Comparison of ENCODE assay signal across 21 cellular contexts in genomic region chr5:52504584-52505240, GRCh38.
DNase-seq lines count a peak whose midpoint lies in the region; ATAC-seq and TF ChIP-seq lines count a peak whose summit lies in the region.
"Had no signal": no experiment of that assay in that cellular context is flagged by ENCODE, and none has a peak within 500 bp of the region (broad histone marks: within the 10 kb centered on the region; RNA-seq: fewer than 3 reads in every experiment).

No MANE protein-coding gene starts in this region.

- H3K4me1 Mint-ChIP-seq in activated CD4-positive, alpha-beta T cell treated with anti-CD3 and anti-CD28 coated beads, Interleukin-2, amount 10 ng/mL, durations not matched to agents 7 days and 5 days: peaks cover 7% of the 10 kb centered on the region
- H3K4me1 Mint-ChIP-seq in activated CD4-positive, alpha-beta T cell treated with anti-CD3 and anti-CD28 coated beads, Interleukin-2, amount 10 ng/mL, durations not matched to agents 24 days and 14 days: peaks cover 5% of the 10 kb centered on the region
- H3K4me1 Mint-ChIP-seq in neural progenitor cell: peaks cover 6% of the 10 kb centered on the region

- no peaks in the 10 kb centered on the region for H3K79me2 ChIP-seq in MM.1S (ENCODE audit: low read length)
- no peaks in the 10 kb centered on the region for H3K79me2 ChIP-seq in neural progenitor cell (ENCODE audit: low read depth)

- peak overlapping the region; percentile 38 for H3K4me2 ChIP-seq in MM.1S (ENCODE audit: low read depth, low read length)
- peak overlapping the region; percentile 17 for H3K4me2 ChIP-seq in neural progenitor cell

- H2AFZ ChIP-seq in MM.1S (ENCODE audit: low read length) (no peak overlapping the region), neural progenitor cell (replicated peaks) (peak overlapping the region; percentile 48)

- H3K27ac ChIP-seq in MM.1S (ENCODE audit: low read length) (no peak overlapping the region), neural progenitor cell (no peak overlapping the region)
- H3K27ac ChIP-seq: thoracic aorta had no signal

- no peak for ATAC-seq in HG02870 (IDR thresholded peaks at IDR 0.05; ENCODE audit: unreplicated experiment)
- ATAC-seq: Panc1; stimulated activated naive CD8-positive, alpha-beta T cell treated with anti-CD3 and anti-CD28 coated beads, Interleukin-15, Interleukin-2, amounts not matched to agents 100 U/mL and 50 U/mL, for 24 hours; WTC11 had no signal

- POLR2A ChIA-PET in activated CD4-positive, alpha-beta T cell treated with anti-CD3 and anti-CD28 coated beads, Interleukin-2, amount 10 ng/mL, durations not matched to agents 7 days and 5 days (lab: Charles Lee): no interaction called here

- no peak overlapping the region for H3K27ac Mint-ChIP-seq in activated CD4-positive, alpha-beta T cell treated with anti-CD3 and anti-CD28 coated beads, Interleukin-2, amount 10 ng/mL, durations not matched to agents 7 days and 5 days
- H3K27ac Mint-ChIP-seq in activated CD4-positive, alpha-beta T cell treated with anti-CD3 and anti-CD28 coated beads, Interleukin-2, amount 10 ng/mL, durations not matched to agents 24 days and 14 days: no peak overlapping the region
- H3K27ac Mint-ChIP-seq in neural progenitor cell: no peak overlapping the region
- H3K27ac Mint-ChIP-seq: brain; CD4-positive, alpha-beta memory T cell; WTC11 had no signal

- peaks cover 17% of the 10 kb centered on the region for H3K27me3 Mint-ChIP-seq in activated CD4-positive, alpha-beta T cell treated with anti-CD3 and anti-CD28 coated beads, Interleukin-2, amount 10 ng/mL, durations not matched to agents 7 days and 5 days
- H3K27me3 Mint-ChIP-seq in activated CD4-positive, alpha-beta T cell treated with anti-CD3 and anti-CD28 coated beads, Interleukin-2, amount 10 ng/mL, durations not matched to agents 24 days and 14 days: peaks cover 17% of the 10 kb centered on the region
- H3K27me3 Mint-ChIP-seq in neural progenitor cell (ENCODE audit: insufficient read depth, low read depth): peaks cover 2% of the 10 kb centered on the region
- H3K27me3 Mint-ChIP-seq: CD4-positive, alpha-beta memory T cell had no signal

- H3K9ac ChIP-seq in MM.1S (ENCODE audit: low read length) (no peak overlapping the region), neural progenitor cell (no peak overlapping the region)

- H4K20me1 ChIP-seq in MM.1S (ENCODE audit: insufficient read depth, low read length) (no peaks in the 10 kb centered on the region), neural progenitor cell (ENCODE audit: low read depth) (no peaks in the 10 kb centered on the region)

- TF ChIP-seq CTCF in MM.1S (IDR thresholded peaks at IDR 0.05; ENCODE audit: low read length): no peak
- TF ChIP-seq CTCF in neural progenitor cell (IDR thresholded peaks at IDR 0.05): no peak

- H3K36me3 ChIP-seq in MM.1S (replicated peaks; ENCODE audit: insufficient read depth, low read length): no peaks in the 10 kb centered on the region
- no peaks in the 10 kb centered on the region for H3K36me3 ChIP-seq in neural progenitor cell
- H3K36me3 ChIP-seq: thoracic aorta had no signal

- H3K9me2 ChIP-seq in MM.1S (replicated peaks; ENCODE audit: insufficient read depth, low read length): no peaks in the 10 kb centered on the region

- no peaks in the 10 kb centered on the region for H3K9me3 Mint-ChIP-seq in activated CD4-positive, alpha-beta T cell treated with anti-CD3 and anti-CD28 coated beads, Interleukin-2, amount 10 ng/mL, durations not matched to agents 7 days and 5 days
- no peaks in the 10 kb centered on the region for H3K9me3 Mint-ChIP-seq in activated CD4-positive, alpha-beta T cell treated with anti-CD3 and anti-CD28 coated beads, Interleukin-2, amount 10 ng/mL, durations not matched to agents 24 days and 14 days
- no peaks in the 10 kb centered on the region for H3K9me3 Mint-ChIP-seq in neural progenitor cell
- H3K9me3 Mint-ChIP-seq: brain; CD4-positive, alpha-beta memory T cell; WTC11 had no signal

- intact Hi-C loops in activated CD4-positive, alpha-beta T cell treated with anti-CD3 and anti-CD28 coated beads, Interleukin-2, amount 10 ng/mL, durations not matched to agents 24 days and 14 days (cut with micrococcal nuclease): no loop called here

- H3K4me1 ChIP-seq in MM.1S (ENCODE audit: low read length) (peaks cover 14% of the 10 kb centered on the region), neural progenitor cell (peaks cover 25% of the 10 kb centered on the region)

- H3F3A ChIP-seq in MM.1S (ENCODE audit: insufficient read depth, low read length) (no peaks in the 10 kb centered on the region), neural progenitor cell (ENCODE audit: low read depth) (no peaks in the 10 kb centered on the region)

- peak overlapping the region; percentile 30 for H3K4me3 Mint-ChIP-seq in activated CD4-positive, alpha-beta T cell treated with anti-CD3 and anti-CD28 coated beads, Interleukin-2, amount 10 ng/mL, durations not matched to agents 7 days and 5 days
- no peak overlapping the region for H3K4me3 Mint-ChIP-seq in activated CD4-positive, alpha-beta T cell treated with anti-CD3 and anti-CD28 coated beads, Interleukin-2, amount 10 ng/mL, durations not matched to agents 24 days and 14 days
- no peak overlapping the region for H3K4me3 Mint-ChIP-seq in neural progenitor cell
- H3K4me3 Mint-ChIP-seq: brain, WTC11 had no signal

- no peaks in the 10 kb centered on the region for H3K36me3 Mint-ChIP-seq in activated CD4-positive, alpha-beta T cell treated with anti-CD3 and anti-CD28 coated beads, Interleukin-2, amount 10 ng/mL, durations not matched to agents 7 days and 5 days (ENCODE audit: low read depth)
- no peaks in the 10 kb centered on the region for H3K36me3 Mint-ChIP-seq in activated CD4-positive, alpha-beta T cell treated with anti-CD3 and anti-CD28 coated beads, Interleukin-2, amount 10 ng/mL, durations not matched to agents 24 days and 14 days (ENCODE audit: low read depth)
- no peaks in the 10 kb centered on the region for H3K36me3 Mint-ChIP-seq in neural progenitor cell
- H3K36me3 Mint-ChIP-seq: brain; CD4-positive, alpha-beta memory T cell; WTC11 had no signal

- CTCF ChIA-PET in activated CD4-positive, alpha-beta T cell treated with anti-CD3 and anti-CD28 coated beads, Interleukin-2, amount 10 ng/mL, durations not matched to agents 7 days and 5 days (lab: Charles Lee): interaction anchor here (0.8 kb wide), 1 partner anchor 18 kb away, joined by 3 read pairs; no protein-coding TSS in a partner anchor

- H3K4me3 ChIP-seq in MM.1S (ENCODE audit: low read length): peak overlapping the region; percentile 7; the same call in 1 of the 2 replicates
- H3K4me3 ChIP-seq in neural progenitor cell: no peak overlapping the region
- H3K4me3 ChIP-seq: thoracic aorta had no signal

- DNase-seq in activated CD4-positive, alpha-beta T cell treated with anti-CD3 and anti-CD28 coated beads, Interleukin-2, amount 10 ng/mL, durations not matched to agents 7 days and 5 days: no peak
- DNase-seq in activated CD4-positive, alpha-beta T cell treated with anti-CD3 and anti-CD28 coated beads, Interleukin-2, amount 10 ng/mL, durations not matched to agents 24 days and 14 days: no peak
- peak; percentile 53 for DNase-seq in MM.1S
- peak; percentile 27 for DNase-seq in NCI-H748 treated with DMSO at 0.1 percent for 48 hours (lab: John Stamatoyannopoulos, UW)
- DNase-seq in neural progenitor cell (ENCODE audit: low spot score): no peak
- DNase-seq in NCI-H2171 treated with DMSO at 0.1 percent for 48 hours (lab: John Stamatoyannopoulos, UW): no peak
- DNase-seq in OCI-M2 (lab: John Stamatoyannopoulos, UW; ENCODE audit: unreplicated experiment): no peak
- DNase-seq: activated gamma-delta T cell; CD4-positive, alpha-beta memory T cell; DMS153; kidney; NCI-H1092; NCI-H2107; occipital lobe; SHP77; stimulated activated naive CD8-positive, alpha-beta T cell treated with anti-CD3 and anti-CD28 coated beads, Interleukin-15, Interleukin-2, amounts not matched to agents 100 U/mL and 50 U/mL, for 24 hours had no signal

- H3K9me3 ChIP-seq in MM.1S (replicated peaks; ENCODE audit: insufficient read depth, low read length): no peaks in the 10 kb centered on the region
- no peaks in the 10 kb centered on the region for H3K9me3 ChIP-seq in neural progenitor cell (ENCODE audit: low read depth)
- H3K9me3 ChIP-seq: thoracic aorta had no signal

- H3K27me3 ChIP-seq in MM.1S (replicated peaks; ENCODE audit: insufficient read depth, low read length): no peaks in the 10 kb centered on the region
- no peaks in the 10 kb centered on the region for H3K27me3 ChIP-seq in neural progenitor cell

Comparison
In these comparisons a context has a peak if more than half of its experiments do, and no peak if none do; other contexts are left out.
1. DNase-seq: peak in MM.1S (single experiment) and NCI-H748 treated with DMSO at 0.1 percent for 48 hours (single experiment); none in activated CD4-positive, alpha-beta T cell treated with anti-CD3 and anti-CD28 coated beads, Interleukin-2, amount 10 ng/mL, durations not matched to agents 7 days and 5 days (single experiment), activated CD4-positive, alpha-beta T cell treated with anti-CD3 and anti-CD28 coated beads, Interleukin-2, amount 10 ng/mL, durations not matched to agents 24 days and 14 days (single experiment), neural progenitor cell (single experiment), NCI-H2171 treated with DMSO at 0.1 percent for 48 hours (single experiment) and OCI-M2 (single experiment).